Comparison of ENCODE assay signal across 24 cellular contexts in genomic region chr7:23558303-23558702, GRCh38. TPM values are rescaled to one million over a fixed set of nuclear protein-coding genes. Genes with fewer than 3 reads are reported as not detected.
DNase-seq lines count a peak whose midpoint lies in the region; ATAC-seq, FAIRE-seq and TF ChIP-seq lines count a peak whose summit lies in the region.
"Had no signal": no experiment of that assay in that cellular context is flagged by ENCODE, and none has a peak within 500 bp of the region (broad histone marks: within the 10 kb centered on the region; RNA-seq: fewer than 3 reads in every experiment).

No MANE protein-coding gene starts in this region.

- H3K36me3 ChIP-seq in small intestine (ENCODE audit: control insufficient read depth in 2 of 2, insufficient read depth in 2 of 2, low read length in 2 of 2) (no peaks in the 10 kb centered on the region), heart left ventricle (no peaks in the 10 kb centered on the region)
- H3K36me3 ChIP-seq: BE2C; BLaER1 treated with 17β-estradiol and CSF1 and Interleukin-3, amounts not matched to agents 10 nM and 100 nM had no signal

- FAIRE-seq in A204.1 (lab: Jason Lieb, UNC) (peak; percentile 40), TTC549 (lab: Jason Lieb, UNC) (peak; percentile 69), frontal cortex (lab: Jason Lieb, UNC) (peak; percentile 75), small intestine (lab: Jason Lieb, UNC) (peak; percentile 68)
- FAIRE-seq: A549, D721Med, GM12892, H54 had no signal

- H3K4me3 ChIP-seq in small intestine (ENCODE audit: low read depth in 1 of 2, low read length in 2 of 2) (no peak overlapping the region), heart left ventricle (no peak overlapping the region)
- H3K4me3 ChIP-seq: A549; BLaER1 treated with 17β-estradiol and CSF1 and Interleukin-3, amounts not matched to agents 10 nM and 100 nM had no signal

- no peak for TF ChIP-seq CTCF in heart left ventricle (IDR thresholded peaks at IDR 0.05)

- no peak for ATAC-seq in heart left ventricle
- ATAC-seq: A549 had no signal

- DNase-seq in frontal cortex (ENCODE audit: low spot score in 2 of 2): no peak
- no peak for DNase-seq in small intestine
- DNase-seq in NOMO-1 treated with DMSO at 0.1 percent for 48 hours (lab: John Stamatoyannopoulos, UW; ENCODE audit: unreplicated experiment): no peak
- DNase-seq in heart left ventricle: no peak
- DNase-seq in NCI-H187 (lab: John Stamatoyannopoulos, UW): no peak
- DNase-seq: ACHN; AML-193; BE2C; CD4-positive, alpha-beta T cell; CD8-positive, alpha-beta memory T cell; DMS 273 treated with DMSO at 0.1 percent for 48 hours; DMS79; EL; GF-D8; GOT3; HCEC 1CT had no signal

- no peak overlapping the region for H3K27ac ChIP-seq in small intestine (ENCODE audit: low read depth in 1 of 2, low read length in 1 of 2)
- H3K27ac ChIP-seq in heart left ventricle: no peak overlapping the region
- H3K27ac ChIP-seq: 22Rv1; A549; BLaER1 treated with 17β-estradiol and CSF1 and Interleukin-3, amounts not matched to agents 10 nM and 100 nM had no signal

- H3K4me1 ChIP-seq in small intestine (ENCODE audit: control insufficient read depth in 2 of 2, insufficient read depth in 1 of 2, low read depth in 1 of 2, low read length in 1 of 2) (no peaks in the 10 kb centered on the region), heart left ventricle (no peaks in the 10 kb centered on the region)
- H3K4me1 ChIP-seq: A549; BE2C; BLaER1 treated with 17β-estradiol and CSF1 and Interleukin-3, amounts not matched to agents 10 nM and 100 nM had no signal

- no peaks in the 10 kb centered on the region for H3K9me3 ChIP-seq in small intestine (ENCODE audit: control insufficient read depth, low read depth)
- no peaks in the 10 kb centered on the region for H3K9me3 ChIP-seq in heart left ventricle
- H3K9me3 ChIP-seq: A549; BE2C; BLaER1 treated with 17β-estradiol and CSF1 and Interleukin-3, amounts not matched to agents 10 nM and 100 nM had no signal

- peaks cover 0 to 2% of the 10 kb centered on the region in 2 donors for H3K27me3 ChIP-seq in small intestine (ENCODE audit: control insufficient read depth in 2 of 2, insufficient read depth in 2 of 2, low read length in 2 of 2)
- H3K27me3 ChIP-seq in heart left ventricle: peaks cover 0 to 18% (median 0%) of the 10 kb centered on the region in 9 donors
- H3K27me3 ChIP-seq: BLaER1 treated with 17β-estradiol and CSF1 and Interleukin-3, amounts not matched to agents 10 nM and 100 nM had no signal

- TF ChIP-seq POLR2A in heart left ventricle (IDR thresholded peaks at IDR 0.05): no peak

- intact Hi-C loops in heart left ventricle (cut with DNase I): no loop called here

RNA-seq across cellular contexts. Expression of gene TRA2A, which starts 26.5 kb away (rescaled TPM):
- 51.4 TPM for total RNA-seq in frontal cortex
- 10 to 100 TPM; 35.4 to 49.6 (median 45.0) TPM for polyA plus RNA-seq in small intestine
- 10 to 100 TPM; 13.2 to 55.7 (median 30.6) TPM for total RNA-seq in heart left ventricle
- 10 to 100 TPM; 32.5 to 37.6 TPM for polyA plus RNA-seq in heart left ventricle

RNA-seq across cellular contexts. Expression of gene CCDC126, which starts 38.9 kb away (rescaled TPM):
- total RNA-seq in frontal cortex: 42.8 TPM
- polyA plus RNA-seq in small intestine: 1 to 10 TPM; 8.1 to 8.6 (median 8.5) TPM
- total RNA-seq in heart left ventricle: 10 to 100 TPM in 4 of 9 donors, 1 to 10 TPM in 5; 4.7 to 13.7 (median 9.9) TPM
- polyA plus RNA-seq in heart left ventricle: 1 to 10 TPM; 4.2 to 9.6 TPM
